18 cellular contexts compared by ENCODE assay signal in genomic region chr6:128803911-128804310, GRCh38.
DNase-seq lines count a peak whose midpoint lies in the region; ATAC-seq and TF ChIP-seq lines count a peak whose summit lies in the region.
"Had no signal": no experiment of that assay in that cellular context is flagged by ENCODE, and none has a peak within 500 bp of the region (broad histone marks: within the 10 kb centered on the region; RNA-seq: fewer than 3 reads in every experiment).

No MANE protein-coding gene starts in this region.

- no peak overlapping the region; the same call in 1 of the 2 replicates for H2BK120ac ChIP-seq in IMR-90 (ENCODE audit: low read depth, low read length)

- no peak overlapping the region for H4K91ac ChIP-seq in IMR-90 (ENCODE audit: insufficient read depth, low read depth, low read length)

- H3K36me3 ChIP-seq in IMR-90 (ENCODE audit: control insufficient read depth, insufficient read depth, low read length): no peaks in the 10 kb centered on the region
- H3K36me3 ChIP-seq: BLaER1 treated with 17β-estradiol and CSF1 and Interleukin-3, amounts not matched to agents 10 nM and 100 nM; colonic mucosa; thoracic aorta had no signal

- CTCF ChIA-PET in AG04450 (lab: Charles Lee): interaction anchor here (1.0 kb wide), 1 partner anchor 567 kb away, joined by 4 read pairs; no protein-coding TSS in a partner anchor
- CTCF ChIA-PET in IMR-90 (lab: Yijun Ruan, JAX): interaction anchor here (0.8 kb wide), 1 partner anchor 1309 kb away, joined by 3 read pairs; no protein-coding TSS in a partner anchor

- TF ChIP-seq CTCF in AG04450 (IDR thresholded peaks at IDR 0.05; ENCODE audit: low read depth, low read length) (no peak), IMR-90 (conservative IDR thresholded peaks at IDR 0.05; ENCODE audit: low read depth, low read length) (no peak), cardiac fibroblast (IDR thresholded peaks at IDR 0.05; ENCODE audit: low read depth, low read length) (no peak), natural killer cell (IDR thresholded peaks at IDR 0.05) (no peak)

- H3K4me3 Mint-ChIP-seq in natural killer cell: no peak overlapping the region
- H3K4me3 Mint-ChIP-seq: T-helper 1 cell treated with Interleukin-12 subunit alpha and Interleukin-12 subunit beta and Interleukin-4 antibody, amounts not matched to agents 30 μg/mL and 1 μg/mL, for 36 hours had no signal

- in situ Hi-C loops in IMR-90 (cut with MboI; ENCODE audit: low sequenced_read_pairs): loop anchor here (10.0 kb wide), 1 partner anchor 561 kb away; no protein-coding TSS in a partner anchor

- H3K9me1 ChIP-seq in IMR-90 (ENCODE audit: insufficient read depth, low read length): no peaks in the 10 kb centered on the region

- no peaks in the 10 kb centered on the region for H3K9me3 ChIP-seq in AG04450 (ENCODE audit: control insufficient read depth, insufficient read depth, low read length)
- H3K9me3 ChIP-seq in IMR-90 (ENCODE audit: control insufficient read depth, insufficient read depth, low read length): no peaks in the 10 kb centered on the region
- H3K9me3 ChIP-seq: colonic mucosa, thoracic aorta had no signal

- peak overlapping the region; percentile 76; the same call in 1 of the 2 replicates for H2AK5ac ChIP-seq in IMR-90 (ENCODE audit: low read depth, low read length)

- POLR2A ChIA-PET in AG04450 (lab: Yijun Ruan, JAX): no interaction called here
- POLR2A ChIA-PET in IMR-90 (lab: Charles Lee; ENCODE audit: unreplicated experiment): no interaction called here

- no peak overlapping the region for H3K56ac ChIP-seq in IMR-90 (ENCODE audit: extremely low read depth, insufficient read depth, low read length)

- no peaks in the 10 kb centered on the region for H3K27me3 ChIP-seq in AG04450 (ENCODE audit: control insufficient read depth, insufficient read depth, low read length)
- peaks cover 2% of the 10 kb centered on the region; the same call in 1 of the 2 replicates for H3K27me3 ChIP-seq in IMR-90 (ENCODE audit: control insufficient read depth, insufficient read depth, low read length)
- H3K27me3 ChIP-seq: BLaER1 treated with 17β-estradiol and CSF1 and Interleukin-3, amounts not matched to agents 10 nM and 100 nM; colonic mucosa had no signal

- H3K9me3 Mint-ChIP-seq in natural killer cell: no peaks in the 10 kb centered on the region
- H3K9me3 Mint-ChIP-seq: T-helper 1 cell treated with Interleukin-12 subunit alpha and Interleukin-12 subunit beta and Interleukin-4 antibody, amounts not matched to agents 30 μg/mL and 1 μg/mL, for 36 hours had no signal

- no peaks in the 10 kb centered on the region for H3K4me1 Mint-ChIP-seq in natural killer cell

- H2BK15ac ChIP-seq in IMR-90 (ENCODE audit: low read depth, low read length): no peak overlapping the region

- BruUV-seq in IMR-90 (replicated peaks; lab: Mats Ljungman, UMichigan): no TSS peak

- no peaks in the 10 kb centered on the region for H4K20me1 ChIP-seq in IMR-90 (ENCODE audit: insufficient read depth, low read length)
- H4K20me1 ChIP-seq: BLaER1 treated with 17β-estradiol and CSF1 and Interleukin-3, amounts not matched to agents 10 nM and 100 nM had no signal

- intact Hi-C loops in IMR-90 (cut with micrococcal nuclease): loop anchor here (10.0 kb wide), 1 partner anchor 771 kb away; no protein-coding TSS in a partner anchor
- intact Hi-C loops in natural killer cell (cut with micrococcal nuclease): no loop called here

- peak overlapping the region; percentile 59; the same call in 1 of the 2 replicates for H2BK20ac ChIP-seq in IMR-90 (ENCODE audit: low read depth, low read length)

- no peak overlapping the region for H4K5ac ChIP-seq in IMR-90 (ENCODE audit: low read depth, low read length)

- H4K8ac ChIP-seq in IMR-90 (ENCODE audit: low read depth in 2 of 2, low read length in 2 of 2): no peak overlapping the region

- TF ChIP-seq POLR2A in IMR-90 (IDR thresholded peaks at IDR 0.05; ENCODE audit: low read depth, low read length): no peak

- H2BK5ac ChIP-seq in IMR-90 (ENCODE audit: low read depth, low read length, poor library complexity, severe bottlenecking): no peak overlapping the region

- no peaks in the 10 kb centered on the region for H3K27me3 Mint-ChIP-seq in natural killer cell (ENCODE audit: low read depth in 2 of 2)

- no peak overlapping the region for H2AK9ac ChIP-seq in IMR-90 (replicated peaks; ENCODE audit: low read depth, low read length, poor library complexity)

- peaks cover 2% of the 10 kb centered on the region for H3K4me1 ChIP-seq in IMR-90 (ENCODE audit: control insufficient read depth, insufficient read depth, low read length)
- H3K4me1 ChIP-seq: colonic mucosa had no signal

- H3K4ac ChIP-seq in IMR-90 (ENCODE audit: low read depth, low read length): no peak overlapping the region

- H2AFZ ChIP-seq in IMR-90 (replicated peaks; ENCODE audit: low read length, poor library complexity): no peak overlapping the region

- H3K23ac ChIP-seq in IMR-90 (ENCODE audit: low read depth, low read length): no peak overlapping the region

- H3K79me1 ChIP-seq in IMR-90 (ENCODE audit: low read depth in 1 of 2, low read length in 2 of 2): no peaks in the 10 kb centered on the region

- DNase-seq in AG04450 (ENCODE audit: low read depth, low spot score): peak; percentile 63
- peak; percentile 90 for DNase-seq in IMR-90
- DNase-seq in cardiac fibroblast (ENCODE audit: low read depth in 2 of 2): peak; percentile 72 to 83
- peak; percentile 88 for DNase-seq in iris pigment epithelial cell (ENCODE audit: low read depth)
- DNase-seq in DMS153 (lab: John Stamatoyannopoulos, UW): no peak
- DNase-seq in islet precursor cell: no peak
- DNase-seq in natural killer cell: no peak
- DNase-seq: activated CD4-positive, alpha-beta T cell treated with anti-CD3 and anti-CD28 coated beads for 4 hours; activated T-cell treated with anti-CD3 and anti-CD28 coated beads, Interleukin-2, amount 50 U/mL, for 48 hours; colonic mucosa; DMS79; mesendoderm; NCI-H1436 had no signal

- TF ChIP-seq RAD21 in IMR-90 (IDR thresholded peaks at IDR 0.05; ENCODE audit: low read length): no peak

- H3K18ac ChIP-seq in IMR-90 (ENCODE audit: low read depth, low read length): no peak overlapping the region

- no peak overlapping the region for H3K27ac ChIP-seq in AG04450 (ENCODE audit: low read depth, low read length)
- H3K27ac ChIP-seq in IMR-90 (ENCODE audit: insufficient read depth, low read length): no peak overlapping the region
- H3K27ac ChIP-seq: BLaER1 treated with 17β-estradiol and CSF1 and Interleukin-3, amounts not matched to agents 10 nM and 100 nM; colonic mucosa; thoracic aorta had no signal

- dilution Hi-C loops in IMR-90 (cut with HindIII; ENCODE audit: low sequenced_read_pairs, unreplicated experiment): no loop called here

- no peak overlapping the region for H3K27ac Mint-ChIP-seq in natural killer cell
- H3K27ac Mint-ChIP-seq: T-helper 1 cell treated with Interleukin-12 subunit alpha and Interleukin-12 subunit beta and Interleukin-4 antibody, amounts not matched to agents 30 μg/mL and 1 μg/mL, for 36 hours had no signal

- no peak overlapping the region for H3K14ac ChIP-seq in IMR-90 (replicated peaks; ENCODE audit: low read depth, low read length)

- 45% methylated on average over 2 of the region's 3 CpGs; no CpG with 5 or more reads in 1 of the 2 experiments for WGBS in IMR-90 (ENCODE audit: extremely low coverage in 2 of 2, insufficient read length in 1 of 2), 2 experiments

- peak overlapping the region; percentile 46; the same call in 1 of the 2 replicates for H3K4me2 ChIP-seq in IMR-90 (ENCODE audit: low read depth, low read length)

- H3K4me3 ChIP-seq in AG04450 (ENCODE audit: low read depth, low read length) (no peak overlapping the region), IMR-90 (ENCODE audit: insufficient read depth, low read depth, low read length) (no peak overlapping the region), cardiac fibroblast (replicated peaks in 1 of 2; ENCODE audit: low read depth in 2 of 2, low read length in 2 of 2) (no peak overlapping the region)
- H3K4me3 ChIP-seq: BLaER1 treated with 17β-estradiol and CSF1 and Interleukin-3, amounts not matched to agents 10 nM and 100 nM; colonic mucosa; thoracic aorta had no signal

- H3K36me3 Mint-ChIP-seq in natural killer cell: no peaks in the 10 kb centered on the region

- ATAC-seq in IMR-90 (ENCODE audit: low read depth) (peak; percentile 77), GM18870 (IDR thresholded peaks at IDR 0.05; ENCODE audit: unreplicated experiment) (no peak), natural killer cell (no peak)
- ATAC-seq: HepG2 had no signal

- no peak overlapping the region for H3K9ac ChIP-seq in IMR-90 (ENCODE audit: low read depth, low read length)
- H3K9ac ChIP-seq: BLaER1 treated with 17β-estradiol and CSF1 and Interleukin-3, amounts not matched to agents 10 nM and 100 nM had no signal

TF ChIP-seq in IMR-90, 13 proteins besides CTCF, POLR2A, EP300 and RAD21:
- TF ChIP-seq RCOR1 (IDR thresholded peaks at IDR 0.05; ENCODE audit: insufficient replicate concordance, low read length) (no peak), CEBPB (IDR thresholded peaks at IDR 0.05; ENCODE audit: low read depth, low read length) (no peak)

Comparison
In these comparisons a context has a peak if more than half of its experiments do, and no peak if none do; other contexts are left out.
1. DNase-seq: peak in AG04450 (single experiment), IMR-90 (single experiment), cardiac fibroblast (2 of 2) and iris pigment epithelial cell (single experiment); none in DMS153 (single experiment), islet precursor cell (single experiment) and natural killer cell (single experiment).